29 cellular contexts compared by ENCODE assay signal in the genomic region with DNA sequence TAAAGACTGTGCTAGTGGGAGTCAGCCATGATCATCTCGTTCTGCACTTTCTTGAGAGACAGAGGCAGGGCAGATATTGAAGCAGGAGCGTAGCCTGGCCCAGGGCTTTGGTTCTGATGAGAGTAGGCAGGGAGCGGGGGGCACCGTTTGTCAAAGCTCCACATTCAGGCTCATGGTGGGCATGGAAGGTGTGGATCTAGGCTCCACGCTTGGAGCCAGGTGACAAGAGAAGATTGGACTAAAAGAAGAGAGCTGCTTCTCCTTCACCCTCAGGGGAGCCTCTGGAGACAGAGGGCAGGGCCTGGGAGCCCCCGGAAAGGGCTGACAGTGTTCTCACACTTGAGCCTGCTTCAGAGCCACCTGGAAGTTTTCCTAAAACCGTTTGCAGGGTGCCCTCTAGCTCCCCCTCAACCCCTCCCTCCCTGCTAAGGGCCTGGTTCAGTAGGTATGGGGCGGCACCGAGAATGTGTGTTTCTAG. TPM values are rescaled to one million over a fixed set of nuclear protein-coding genes. Genes with fewer than 3 reads are reported as not detected.
"Had no signal": no experiment of that assay in that cellular context is flagged by ENCODE, and none has a peak within 500 bp of the region (broad histone marks: within the 10 kb centered on the region; RNA-seq: fewer than 3 reads in every experiment).

No MANE protein-coding gene starts in this region.

- H3K36me3 ChIP-seq: ascending aorta, SJSA1 had no signal

- H3K9me3 ChIP-seq: ascending aorta had no signal

- H3K4me3 ChIP-seq: ascending aorta, SJSA1 had no signal

- H3K4me1 Mint-ChIP-seq: brain, IgD-negative memory B cell had no signal

- DNase-seq: activated CD4-positive, alpha-beta T cell treated with anti-CD3 and anti-CD28 coated beads for 4 hours; activated CD8-positive, alpha-beta memory T cell treated with anti-CD3 and anti-CD28 coated beads, Interleukin-2, amount 50 U/mL, for 4 hours; activated CD8-positive, alpha-beta T cell treated with anti-CD3 and anti-CD28 coated beads for 36 hours; activated naive CD8-positive, alpha-beta T cell treated with anti-CD3 and anti-CD28 coated beads, Interleukin-2, amount 50 U/mL, for 24 hours; amniotic stem cell; KG1; NCI-H1048; NCI-H1417 treated with DMSO at 0.1 percent for 48 hours; NCI-H1694; NCI-H2029; NCI-H2107; NCI-H345; NCI-H510A; NCI-H526 treated with DMSO at 0.1 percent for 48 hours; NCI-H82; OCI-M1; RPMI8226 had no signal

- H3K27ac Mint-ChIP-seq: activated CD8-positive, alpha-beta T cell treated with anti-CD3 and anti-CD28 coated beads for 36 hours; activated naive CD4-positive, alpha-beta T cell treated with anti-CD3 and anti-CD28 coated beads, Interleukin-2, amount 50 U/mL, for 72 hours; activated naive CD8-positive, alpha-beta T cell treated with anti-CD3 and anti-CD28 coated beads, Interleukin-2, amount 50 U/mL, for 24 hours; brain; IgD-negative memory B cell; T-helper 1 cell treated with Interleukin-12 subunit alpha and Interleukin-12 subunit beta and Interleukin-4 antibody, amounts not matched to agents 30 μg/mL and 1 μg/mL, for 36 hours had no signal

- ATAC-seq: activated CD4-positive, CD25-positive, alpha-beta regulatory T cell treated with anti-CD3 and anti-CD28 coated beads, Interleukin-2, amount 50 U/mL, for 24 hours; activated CD8-positive, alpha-beta T cell treated with anti-CD3 and anti-CD28 coated beads for 36 hours; activated naive CD4-positive, alpha-beta T cell treated with anti-CD3 and anti-CD28 coated beads, Interleukin-2, amount 50 U/mL, for 72 hours; activated naive CD8-positive, alpha-beta T cell treated with anti-CD3 and anti-CD28 coated beads, Interleukin-2, amount 50 U/mL, for 24 hours; Panc1; Right ventricle myocardium inferior; SK-N-SH treated with all-trans-retinoic acid at 6 μM for 48 hours had no signal

- H3K27ac ChIP-seq: ascending aorta, SJSA1 had no signal

- H3K27me3 ChIP-seq: ascending aorta, SJSA1 had no signal

- H3K4me3 Mint-ChIP-seq: activated CD8-positive, alpha-beta T cell treated with anti-CD3 and anti-CD28 coated beads for 36 hours; activated naive CD8-positive, alpha-beta T cell treated with anti-CD3 and anti-CD28 coated beads, Interleukin-2, amount 50 U/mL, for 24 hours; brain; IgD-negative memory B cell; T-helper 1 cell treated with Interleukin-12 subunit alpha and Interleukin-12 subunit beta and Interleukin-4 antibody, amounts not matched to agents 30 μg/mL and 1 μg/mL, for 36 hours had no signal

- H3K4me1 ChIP-seq: ascending aorta had no signal

- H3K36me3 Mint-ChIP-seq: brain, IgD-negative memory B cell had no signal

RNA-seq across cellular contexts. Expression of a gene that starts 24.7 kb away (rescaled TPM):
- total RNA-seq: activated CD8-positive, alpha-beta T cell treated with anti-CD3 and anti-CD28 coated beads for 36 hours; activated naive CD4-positive, alpha-beta T cell treated with anti-CD3 and anti-CD28 coated beads, Interleukin-2, amount 50 U/mL, for 72 hours; ascending aorta; LHCN-M2; M059J; Right ventricle myocardium inferior; SJSA1 had no signal
